3 cellular contexts compared by ENCODE assay signal in the genomic region with DNA sequence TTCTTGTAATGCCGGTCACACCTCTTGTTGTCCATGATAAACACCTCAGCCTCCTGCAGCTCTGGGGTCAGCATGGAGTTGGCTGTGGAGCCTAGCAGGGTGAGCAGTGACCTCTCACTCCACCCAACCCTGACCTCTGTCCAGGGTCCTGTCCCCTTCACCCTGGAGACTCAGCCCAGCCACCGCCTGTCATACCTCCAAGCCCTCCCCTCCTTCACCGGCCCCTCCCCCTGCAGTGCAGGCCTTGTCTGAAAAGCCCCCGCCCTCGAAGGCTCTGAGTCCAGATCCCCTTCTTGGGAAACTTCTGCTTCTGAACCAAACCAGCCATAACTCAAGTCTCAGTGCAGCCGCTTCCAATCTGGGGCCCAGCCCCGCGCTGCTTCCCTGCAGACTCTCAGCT.
TF ChIP-seq lines count a peak whose summit lies in the region.

No MANE protein-coding gene starts in this region.

TF ChIP-seq in HCT116, 20 proteins besides CTCF, POLR2A, EP300 and RAD21:
- TF ChIP-seq SIN3A (IDR thresholded peaks at IDR 0.05; ENCODE audit: low read depth) (no peak), REST (IDR thresholded peaks at IDR 0.05; ENCODE audit: low read depth) (peak; percentile 18; the same call in 1 of the 2 replicates)

TF ChIP-seq in K562, 482 proteins besides CTCF, POLR2A, EP300 and RAD21:
- TF ChIP-seq DPF2 (IDR thresholded peaks at IDR 0.05) (no peak), EHMT2 (IDR thresholded peaks at IDR 0.05) (0 out of 2 replicates have a peak, but pooled peaks have one; percentile 53)

TF ChIP-seq in HepG2, 621 proteins besides CTCF, POLR2A, EP300 and RAD21:
- TF ChIP-seq REST (IDR thresholded peaks at IDR 0.05; ENCODE audit: borderline replicate concordance in 1 of 2, low read depth in 1 of 2, low read length in 2 of 2) (peak; percentile 25 to 71), PAXIP1 (CRISPR knock-in tag; conservative IDR thresholded peaks at IDR 0.05) (no peak)
TF ChIP-seq in HepG2: peak in this region for 1.
